8 cellular contexts compared by ENCODE assay signal in the genomic region with DNA sequence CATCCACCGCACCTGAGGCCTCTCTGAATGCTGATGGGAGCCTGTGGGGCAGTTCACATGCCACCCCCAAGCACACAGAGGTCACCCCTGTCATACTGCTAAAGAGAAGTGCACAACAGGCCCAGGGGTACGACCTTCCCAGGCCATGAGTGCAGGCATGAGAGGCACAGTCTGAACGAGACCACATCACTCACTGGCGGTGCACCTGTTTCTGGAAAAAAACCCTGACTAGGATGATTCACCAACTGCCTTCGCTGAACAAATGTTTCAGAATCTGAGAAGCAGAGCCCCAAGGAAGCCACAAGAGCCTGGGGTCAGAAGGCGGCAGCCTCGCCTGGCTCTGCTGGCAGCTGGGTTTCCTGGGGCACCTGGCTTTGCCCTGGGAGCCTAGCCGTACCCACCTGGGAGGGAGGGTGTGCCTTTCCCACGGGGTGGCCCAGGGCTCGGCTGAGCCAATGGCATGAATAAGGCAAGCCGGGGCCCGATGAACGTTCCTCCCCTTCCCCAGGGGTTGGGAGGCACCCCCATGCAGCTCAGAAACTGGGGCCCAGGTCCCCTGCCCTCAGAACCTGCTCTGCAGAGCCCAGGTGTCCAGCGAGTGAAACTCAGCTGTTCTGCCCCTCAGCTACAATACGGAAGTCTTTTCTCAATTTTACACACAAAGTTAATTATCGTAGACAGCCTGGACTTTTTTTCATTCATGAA.
A peak's percentile ranks its signal among the peaks of the same experiment; 100 is the strongest.
DNase-seq lines count a peak whose midpoint lies in the region; ATAC-seq, FAIRE-seq and TF ChIP-seq lines count a peak whose summit lies in the region.

No MANE protein-coding gene starts in this region.

- DNase-seq in GM19239 (ENCODE audit: insufficient read length, low spot score) (peak; percentile 30), Kasumi-1 (lab: John Stamatoyannopoulos, UW) (peak; percentile 48 to 60), kidney epithelial cell (ENCODE audit: low read depth) (peak; percentile 65), amniotic stem cell (lab: John Stamatoyannopoulos, UW) (no peak), NCI-H1694 (lab: John Stamatoyannopoulos, UW) (no peak)
- peak; percentile 78 to 80 for DNase-seq in activated T-cell treated with anti-CD3 and anti-CD28 coated beads, Interleukin-2, amount 50 U/mL, for 48 hours
- DNase-seq in stimulated activated CD8-positive, alpha-beta memory T cell treated with anti-CD3 and anti-CD28 coated beads, Interleukin-4, amount 100 ng/mL, for 24 hours (ENCODE audit: low read depth) = peak; percentile 45

- H3K36me3 ChIP-seq in kidney epithelial cell (ENCODE audit: control insufficient read depth, insufficient read depth, low read length) = no peaks in the 10 kb centered on the region

- H3K27me3 ChIP-seq in kidney epithelial cell (ENCODE audit: control insufficient read depth, insufficient read depth, low read length) = no peaks in the 10 kb centered on the region

- ATAC-seq in GM21381 (IDR thresholded peaks at IDR 0.05; ENCODE audit: unreplicated experiment) = no peak

- no peak overlapping the region for H3K4me3 ChIP-seq in kidney epithelial cell (ENCODE audit: low read depth, low read length)

- no peak for TF ChIP-seq CTCF in kidney epithelial cell (IDR thresholded peaks at IDR 0.05; ENCODE audit: insufficient read depth, low read length, poor library complexity, severe bottlenecking)

- no peak for FAIRE-seq in GM19239 (lab: Jason Lieb, UNC)

Comparison
In these comparisons a context has a peak if more than half of its experiments do, and no peak if none do; other contexts are left out.
1. DNase-seq: peak in GM19239 (single experiment), Kasumi-1 (2 of 2), activated T-cell treated with anti-CD3 and anti-CD28 coated beads, Interleukin-2, amount 50 U/mL, for 48 hours (2 of 2), kidney epithelial cell (single experiment) and stimulated activated CD8-positive, alpha-beta memory T cell treated with anti-CD3 and anti-CD28 coated beads, Interleukin-4, amount 100 ng/mL, for 24 hours (single experiment); none in amniotic stem cell (single experiment) and NCI-H1694 (single experiment).